ENCODE assay signal across 8 cellular contexts in genomic region chr2:218270721-218271486, GRCh38. TPM values are rescaled to one million over a fixed set of nuclear protein-coding genes. Genes with fewer than 3 reads are reported as not detected.
A peak's percentile ranks its signal among the peaks of the same experiment; 100 is the strongest.
DNase-seq lines count a peak whose midpoint lies in the region; ATAC-seq, FAIRE-seq and TF ChIP-seq lines count a peak whose summit lies in the region.

No MANE protein-coding gene starts in this region.

- FAIRE-seq in HTR-8/SVneo (lab: Jason Lieb, UNC), result no peak

- CTCF ChIA-PET in activated CD8-positive, alpha-beta T cell treated with anti-CD3 and anti-CD28 coated beads for 36 hours (lab: Charles Lee), result interaction anchor here (0.7 to 8.2 kb wide), 25 partner anchors 11 to 157 kb away, joined by 3 to 161 read pairs (median 4); partner anchors contain the start of genes CATIP, GPBAR1 and TMBIM1

- peaks cover 10% of the 10 kb centered on the region for H3K36me3 Mint-ChIP-seq in activated naive CD4-positive, alpha-beta T cell treated with anti-CD3 and anti-CD28 coated beads, Interleukin-2, amount 50 U/mL, for 24 hours
- peaks cover 33% of the 10 kb centered on the region for H3K36me3 Mint-ChIP-seq in activated CD8-positive, alpha-beta T cell treated with anti-CD3 and anti-CD28 coated beads for 36 hours (ENCODE audit: low read depth)
- H3K36me3 Mint-ChIP-seq in stimulated activated effector memory CD8-positive, alpha-beta T cell treated with anti-CD3 and anti-CD28 coated beads, Interleukin-12 subunit alpha, Interleukin-12 subunit beta, amount 100 ng/mL, for 72 hours, result peaks cover 99% of the 10 kb centered on the region

- peak overlapping the region; percentile 96 for H3K27ac Mint-ChIP-seq in activated naive CD4-positive, alpha-beta T cell treated with anti-CD3 and anti-CD28 coated beads, Interleukin-2, amount 50 U/mL, for 24 hours
- peak overlapping the region; percentile 93 for H3K27ac Mint-ChIP-seq in activated CD8-positive, alpha-beta T cell treated with anti-CD3 and anti-CD28 coated beads for 36 hours
- peak overlapping the region; percentile 95 for H3K27ac Mint-ChIP-seq in stimulated activated effector memory CD8-positive, alpha-beta T cell treated with anti-CD3 and anti-CD28 coated beads, Interleukin-12 subunit alpha, Interleukin-12 subunit beta, amount 100 ng/mL, for 72 hours

- H3K27me3 Mint-ChIP-seq in activated naive CD4-positive, alpha-beta T cell treated with anti-CD3 and anti-CD28 coated beads, Interleukin-2, amount 50 U/mL, for 24 hours, result no peaks in the 10 kb centered on the region
- no peaks in the 10 kb centered on the region for H3K27me3 Mint-ChIP-seq in activated CD8-positive, alpha-beta T cell treated with anti-CD3 and anti-CD28 coated beads for 36 hours

- H3K9me3 Mint-ChIP-seq in activated naive CD4-positive, alpha-beta T cell treated with anti-CD3 and anti-CD28 coated beads, Interleukin-2, amount 50 U/mL, for 24 hours, result no peaks in the 10 kb centered on the region
- no peaks in the 10 kb centered on the region for H3K9me3 Mint-ChIP-seq in activated CD8-positive, alpha-beta T cell treated with anti-CD3 and anti-CD28 coated beads for 36 hours
- no peaks in the 10 kb centered on the region for H3K9me3 Mint-ChIP-seq in stimulated activated effector memory CD8-positive, alpha-beta T cell treated with anti-CD3 and anti-CD28 coated beads, Interleukin-12 subunit alpha, Interleukin-12 subunit beta, amount 100 ng/mL, for 72 hours

- peaks cover 50% of the 10 kb centered on the region for H3K4me1 Mint-ChIP-seq in activated naive CD4-positive, alpha-beta T cell treated with anti-CD3 and anti-CD28 coated beads, Interleukin-2, amount 50 U/mL, for 24 hours
- peaks cover 32% of the 10 kb centered on the region for H3K4me1 Mint-ChIP-seq in activated CD8-positive, alpha-beta T cell treated with anti-CD3 and anti-CD28 coated beads for 36 hours (ENCODE audit: low read depth)
- H3K4me1 Mint-ChIP-seq in stimulated activated effector memory CD8-positive, alpha-beta T cell treated with anti-CD3 and anti-CD28 coated beads, Interleukin-12 subunit alpha, Interleukin-12 subunit beta, amount 100 ng/mL, for 72 hours, result peaks cover 51% of the 10 kb centered on the region

- POLR2A ChIA-PET in activated CD8-positive, alpha-beta T cell treated with anti-CD3 and anti-CD28 coated beads for 36 hours (lab: Charles Lee), result interaction anchor here (0.6 to 9.4 kb wide), 16 partner anchors 10 to 221 kb away, joined by 3 to 97 read pairs (median 5); partner anchors contain the start of genes ARPC2, CXCR1 and GPBAR1

- no peak for ATAC-seq in activated CD8-positive, alpha-beta T cell treated with anti-CD3 and anti-CD28 coated beads for 36 hours
- no peak for ATAC-seq in stimulated activated effector memory CD8-positive, alpha-beta T cell treated with anti-CD3 and anti-CD28 coated beads, Interleukin-12 subunit alpha, Interleukin-12 subunit beta, amount 100 ng/mL, for 72 hours
- no peak for ATAC-seq in GM19324 (IDR thresholded peaks at IDR 0.05; ENCODE audit: low FRiP score, unreplicated experiment)

- peak overlapping the region; percentile 99 for H3K4me3 Mint-ChIP-seq in activated naive CD4-positive, alpha-beta T cell treated with anti-CD3 and anti-CD28 coated beads, Interleukin-2, amount 50 U/mL, for 24 hours
- H3K4me3 Mint-ChIP-seq in activated CD8-positive, alpha-beta T cell treated with anti-CD3 and anti-CD28 coated beads for 36 hours, result peak overlapping the region; percentile 84
- peak overlapping the region; percentile 91 for H3K4me3 Mint-ChIP-seq in stimulated activated effector memory CD8-positive, alpha-beta T cell treated with anti-CD3 and anti-CD28 coated beads, Interleukin-12 subunit alpha, Interleukin-12 subunit beta, amount 100 ng/mL, for 72 hours

- H3K4me3 ChIP-seq in iPS-11a (ENCODE audit: low read depth, low read length), result peak overlapping the region; percentile 96

- intact Hi-C loops in activated CD8-positive, alpha-beta T cell treated with anti-CD3 and anti-CD28 coated beads for 36 hours (cut with micrococcal nuclease), result no loop called here

- TF ChIP-seq CTCF in activated CD8-positive, alpha-beta T cell treated with anti-CD3 and anti-CD28 coated beads for 36 hours (IDR thresholded peaks at IDR 0.05), result no peak

- no peak for DNase-seq in activated naive CD4-positive, alpha-beta T cell treated with Interleukin-2 at 50 U/mL for 16 hours
- no peak for DNase-seq in activated CD8-positive, alpha-beta T cell treated with anti-CD3 and anti-CD28 coated beads for 36 hours
- DNase-seq in stimulated activated effector memory CD8-positive, alpha-beta T cell treated with anti-CD3 and anti-CD28 coated beads, Interleukin-12 subunit alpha, Interleukin-12 subunit beta, amount 100 ng/mL, for 72 hours (ENCODE audit: low spot score in 2 of 2), result no peak
- no peak for DNase-seq in NCI-H1048 (lab: John Stamatoyannopoulos, UW)
- DNase-seq in HTR-8/SVneo (ENCODE audit: insufficient read length, low spot score), result no peak

RNA-seq across cellular contexts. Expression of gene PNKD, which starts 0.6 kb away (rescaled TPM):
- total RNA-seq in activated CD8-positive, alpha-beta T cell treated with anti-CD3 and anti-CD28 coated beads for 36 hours, result 10 to 100 TPM; 19.8 to 24.4 TPM

RNA-seq across cellular contexts. Expression of gene AAMP, which starts 1.0 kb away (rescaled TPM):
- 10 to 100 TPM; 75.8 to 82.8 TPM for total RNA-seq in activated CD8-positive, alpha-beta T cell treated with anti-CD3 and anti-CD28 coated beads for 36 hours

RNA-seq across cellular contexts. Expression of gene GPBAR1, which starts 10.1 kb away (rescaled TPM):
- under 1 TPM; 0.16 to 0.45 TPM for total RNA-seq in activated CD8-positive, alpha-beta T cell treated with anti-CD3 and anti-CD28 coated beads for 36 hours

RNA-seq across cellular contexts. Expression of gene TMBIM1, which starts 21.4 kb away (rescaled TPM):
- 10 to 100 TPM; 53.5 to 57.9 TPM for total RNA-seq in activated CD8-positive, alpha-beta T cell treated with anti-CD3 and anti-CD28 coated beads for 36 hours

RNA-seq across cellular contexts. Expression of gene ARPC2, which starts 53.9 kb away (rescaled TPM):
- 100 to 1,000 TPM; 636 to 644 TPM for total RNA-seq in activated CD8-positive, alpha-beta T cell treated with anti-CD3 and anti-CD28 coated beads for 36 hours
